1 cellular context compared by ENCODE assay signal in genomic region chr4:77023920-77024319, GRCh38.
A peak's percentile ranks its signal among the peaks of the same experiment; 100 is the strongest.
TF ChIP-seq lines count a peak whose summit lies in the region.

No MANE protein-coding gene starts in this region.

TF ChIP-seq in liver, 16 proteins besides CTCF, POLR2A, EP300 and RAD21 (continued from another document):
- TF ChIP-seq NR2F2 (IDR thresholded peaks at IDR 0.05) (peak; percentile 87), HNF4G (IDR thresholded peaks at IDR 0.05) (peak; percentile 78), FOXA2 (IDR thresholded peaks at IDR 0.05) (peak; percentile 85), TAF1 (conservative IDR thresholded peaks at IDR 0.05) (no peak), HNF4A (conservative IDR thresholded peaks at IDR 0.05) (peak; percentile 92 to 96), ZBTB33 (IDR thresholded peaks at IDR 0.05) (no peak), YY1 (IDR thresholded peaks at IDR 0.05) (peak; percentile 51), MAX (IDR thresholded peaks at IDR 0.05) (peak; percentile 65), SP1 (IDR thresholded peaks at IDR 0.05) (peak; percentile 90), JUND (IDR thresholded peaks at IDR 0.05) (peak; percentile 60 to 72), EGR1 (IDR thresholded peaks at IDR 0.05; ENCODE audit: low read depth in 2 of 2) (peak in 1 of 2 donors; percentile 43)
